Comparison of ENCODE assay signal across 1 cellular context in the genomic region with DNA sequence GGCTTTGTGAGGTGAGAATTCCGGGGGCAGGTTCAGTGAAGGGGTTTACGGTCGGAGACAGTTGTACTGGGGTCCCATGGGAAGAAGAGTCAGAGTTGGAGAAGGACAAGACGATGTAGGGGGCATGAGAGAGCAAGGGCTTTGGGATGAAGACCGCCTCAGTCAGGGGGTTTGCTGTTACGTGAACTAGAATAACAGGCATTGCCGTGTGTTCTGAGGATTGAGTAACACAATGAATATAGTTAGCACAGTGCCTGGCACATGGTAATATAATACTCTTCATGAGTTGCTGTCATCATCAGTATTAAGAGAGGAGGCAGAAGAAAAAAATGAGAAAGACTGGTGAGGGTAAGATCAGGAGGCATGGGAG.
A peak's percentile ranks its signal among the peaks of the same experiment; 100 is the strongest.
TF ChIP-seq lines count a peak whose summit lies in the region.

No MANE protein-coding gene starts in this region.

TF ChIP-seq in GM12878, 131 proteins besides CTCF, POLR2A, EP300 and RAD21:
- TF ChIP-seq NBN (IDR thresholded peaks at IDR 0.05) (0 out of 2 replicates have a peak, but pooled peaks have one; percentile 14), IKZF2 (IDR thresholded peaks at IDR 0.05) (0 out of 4 replicates have a peak, but pooled peaks of 1 of the 2 experiments have one; percentile 3), GABPA (IDR thresholded peaks at IDR 0.05; ENCODE audit: low read depth) (no peak)
